ENCODE assay signal across 1 cellular context in genomic region chr1:30878016-30878415, GRCh38.
TF ChIP-seq lines count a peak whose summit lies in the region.

No MANE protein-coding gene starts in this region.

TF ChIP-seq in H1, 55 proteins besides CTCF, POLR2A, EP300 and RAD21:
- TF ChIP-seq SRF (IDR thresholded peaks at IDR 0.05; ENCODE audit: low read depth, low read length): no peak
- no peak for TF ChIP-seq BRCA1 (IDR thresholded peaks at IDR 0.05; ENCODE audit: low read depth, low read length)
TF ChIP-seq in H1: peak in this region for 0.
